In the genomic region with DNA sequence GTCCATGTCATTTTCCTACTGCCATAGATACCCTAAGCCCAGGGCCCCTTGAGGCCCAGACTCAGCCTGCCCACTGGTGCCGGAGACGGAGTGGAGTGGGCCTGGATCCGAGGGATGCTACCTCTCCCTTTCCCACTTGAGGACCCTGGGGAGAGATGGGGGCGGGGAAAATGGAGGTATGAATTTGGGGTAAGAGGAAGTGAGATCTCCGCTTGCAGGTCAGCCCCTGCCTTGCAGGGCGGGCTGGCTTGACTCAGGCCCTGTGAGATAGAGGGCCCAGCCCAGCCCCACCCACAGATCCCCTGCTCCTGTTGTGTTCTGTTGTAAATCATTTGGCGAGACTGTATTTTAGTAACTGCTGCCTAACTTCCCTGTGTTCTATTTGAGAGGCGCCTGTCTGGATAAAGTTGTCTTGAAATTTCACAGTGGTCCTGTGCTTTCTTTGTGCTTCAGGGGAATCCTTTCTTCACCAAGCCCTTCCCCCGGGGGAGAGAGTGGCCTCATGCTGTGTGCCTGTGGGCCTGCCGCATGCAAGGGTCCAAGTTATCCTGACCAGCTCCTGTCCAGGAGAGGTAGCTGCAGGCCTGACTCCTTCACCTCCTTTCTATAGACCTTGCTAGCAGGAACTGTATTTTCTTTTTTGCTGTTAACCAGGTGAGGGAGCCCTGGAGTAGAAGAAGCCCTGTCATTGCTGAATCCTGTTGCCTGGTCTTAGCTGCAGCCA, we compare ENCODE assay signal across 9 cellular contexts. TPM values are rescaled to one million over a fixed set of nuclear protein-coding genes. Genes with fewer than 3 reads are reported as not detected.
A peak's percentile ranks its signal among the peaks of the same experiment; 100 is the strongest.
DNase-seq lines count a peak whose midpoint lies in the region; FAIRE-seq and TF ChIP-seq lines count a peak whose summit lies in the region.
"Had no signal": no experiment of that assay in that cellular context is flagged by ENCODE, and none has a peak within 500 bp of the region (broad histone marks: within the 10 kb centered on the region; RNA-seq: fewer than 3 reads in every experiment).

No MANE protein-coding gene starts in this region.

- peak; percentile 49 for TF ChIP-seq CTCF in AG10803 (conservative IDR thresholded peaks at IDR 0.05; ENCODE audit: low read length)
- peak in 1 of 4 experiments; percentile 11 for TF ChIP-seq CTCF in prostate gland (IDR thresholded peaks at IDR 0.05)
- TF ChIP-seq CTCF in spleen (IDR thresholded peaks at IDR 0.05 in 8 of 11, conservative IDR thresholded peaks at IDR 0.05 in 3 of 11), result peak in 1 of 11 experiments; percentile 14

- no peaks in the 10 kb centered on the region for H3K4me1 ChIP-seq in prostate gland (replicated peaks)
- peaks cover 0 to 6% (median 0%) of the 10 kb centered on the region in 6 donors for H3K4me1 ChIP-seq in spleen
- H3K4me1 ChIP-seq: tibial artery had no signal

- peak; percentile 36 for DNase-seq in AG10803 (ENCODE audit: low read depth)
- peak; percentile 58 for DNase-seq in GM19239 (ENCODE audit: insufficient read length, low spot score)
- DNase-seq in NCI-H2196 (lab: John Stamatoyannopoulos, UW; ENCODE audit: unreplicated experiment), result peak; percentile 71
- peak; percentile 82 for DNase-seq in islet precursor cell
- DNase-seq in prostate gland (ENCODE audit: low spot score), result no peak
- no peak for DNase-seq in activated CD4-positive, alpha-beta T cell treated with anti-CD3 and anti-CD28 coated beads, Interleukin-2, amount 50 U/mL, for 48 hours
- no peak for DNase-seq in spleen

- H3K27me3 ChIP-seq in prostate gland (replicated peaks; ENCODE audit: insufficient read depth) (no peaks in the 10 kb centered on the region), spleen (replicated peaks in 1 of 7) (peaks cover 0 to 5% (median 0%) of the 10 kb centered on the region in 7 donors)

- no peaks in the 10 kb centered on the region for H3K27me3 Mint-ChIP-seq in activated naive CD8-positive, alpha-beta T cell

- no peaks in the 10 kb centered on the region for H3K36me3 ChIP-seq in prostate gland
- peaks cover 6 to 60% (median 49%) of the 10 kb centered on the region in 6 donors for H3K36me3 ChIP-seq in spleen

- WGBS in prostate gland, result 84% methylated on average over 10 of the region's 10 CpGs
- WGBS in spleen, 5 donors, result 77 to 83% (median 81%) methylated on average over 10 of the region's 10 CpGs

- H3K9me3 ChIP-seq in prostate gland (no peaks in the 10 kb centered on the region), spleen (no peaks in the 10 kb centered on the region)

- no peaks in the 10 kb centered on the region for H3K9me3 Mint-ChIP-seq in activated naive CD8-positive, alpha-beta T cell (ENCODE audit: low read depth)

- no peaks in the 10 kb centered on the region for H3K4me1 Mint-ChIP-seq in activated naive CD8-positive, alpha-beta T cell (ENCODE audit: low read depth)

- TF ChIP-seq POLR2A in prostate gland (IDR thresholded peaks at IDR 0.05), result no peak
- TF ChIP-seq POLR2A in spleen (IDR thresholded peaks at IDR 0.05), result no peak

- FAIRE-seq in GM19239 (lab: Jason Lieb, UNC), result peak; percentile 65

- no peak overlapping the region for H3K4me3 ChIP-seq in AG10803 (ENCODE audit: low read length)
- H3K4me3 ChIP-seq in prostate gland, result no peak overlapping the region
- H3K4me3 ChIP-seq in spleen, result no peak overlapping the region
- H3K4me3 ChIP-seq: tibial artery had no signal

- intact Hi-C loops in prostate gland (cut with DNase I) (no loop called here), spleen (cut with DNase I; ENCODE audit: low total_unique reads) (no loop called here)

- H3K27ac ChIP-seq in prostate gland (no peak overlapping the region), spleen (peak overlapping the region in 1 of 8 donors; percentile 4)
- H3K27ac ChIP-seq: tibial artery had no signal

- H3K36me3 Mint-ChIP-seq in activated naive CD8-positive, alpha-beta T cell, result peaks cover 2% of the 10 kb centered on the region

- no peak overlapping the region for H3K4me3 Mint-ChIP-seq in activated naive CD8-positive, alpha-beta T cell

- H3K27ac Mint-ChIP-seq in activated naive CD8-positive, alpha-beta T cell, result peak overlapping the region; percentile 16

RNA-seq across cellular contexts. Expression of a gene that starts 13.3 kb away (rescaled TPM):
- 10 to 100 TPM; 63.5 to 68.4 TPM for total RNA-seq in prostate gland
- 10 to 100 TPM; 51.9 to 66.4 (median 56.6) TPM for total RNA-seq in spleen
- 10 to 100 TPM; 26.9 to 49.0 (median 30.1) TPM for polyA plus RNA-seq in spleen

RNA-seq across cellular contexts. Expression of a gene that starts 24.8 kb away (rescaled TPM):
- total RNA-seq in prostate gland (1 to 10 TPM in 1 of 2 donors, under 1 TPM in 1; 0.91 to 2.7 TPM), spleen (1 to 10 TPM in 1 of 7 donors, under 1 TPM in 3, not detected in 3; 0.29 to 1.6 (median 0.49) TPM)
- polyA plus RNA-seq in spleen, result 1 to 10 TPM in 2 of 3 donors, under 1 TPM in 1; 0.55 to 1.7 (median 1.2) TPM

Comparison
In these comparisons a context has a peak if more than half of its experiments do, and no peak if none do; other contexts are left out.
1. DNase-seq: peak in AG10803 (single experiment), GM19239 (single experiment), NCI-H2196 (single experiment) and islet precursor cell (single experiment); none in prostate gland (single experiment), activated CD4-positive, alpha-beta T cell treated with anti-CD3 and anti-CD28 coated beads, Interleukin-2, amount 50 U/mL, for 48 hours (0 of 2) and spleen (single experiment).